1 cellular context compared by ENCODE assay signal in the genomic region with DNA sequence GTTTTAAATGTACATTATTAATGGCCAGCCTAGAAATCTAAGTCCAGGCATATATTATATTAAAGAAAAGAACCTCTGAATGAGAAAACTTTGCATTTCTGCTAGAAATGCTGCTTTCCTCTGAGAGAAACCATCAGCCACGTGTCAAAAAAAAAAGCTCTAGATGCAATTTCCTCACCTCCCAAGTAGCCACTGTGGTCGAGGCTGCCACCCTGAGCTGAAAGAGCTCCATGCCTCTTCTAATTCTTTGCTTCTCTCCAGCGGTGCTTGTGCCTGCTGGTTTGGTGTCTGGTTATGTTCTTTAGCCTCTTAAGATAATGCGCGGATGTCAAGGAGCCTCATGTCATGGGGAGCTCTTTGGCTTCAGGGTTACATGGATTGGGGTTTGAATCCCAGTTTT.
TF ChIP-seq lines count a peak whose summit lies in the region.

No MANE protein-coding gene starts in this region.

TF ChIP-seq in WTC11, 78 proteins besides CTCF, POLR2A, EP300 and RAD21 (continued from another document):
- TF ChIP-seq ESRRA (CRISPR knock-in tag; IDR thresholded peaks at IDR 0.05; ENCODE audit: borderline replicate concordance) (no peak), NR3C1 (CRISPR knock-in tag; conservative IDR thresholded peaks at IDR 0.05; ENCODE audit: low read depth) (no peak), ZNF263 (CRISPR knock-in tag; IDR thresholded peaks at IDR 0.05; ENCODE audit: low read depth) (no peak)
- TF ChIP-seq, protein P1, sequence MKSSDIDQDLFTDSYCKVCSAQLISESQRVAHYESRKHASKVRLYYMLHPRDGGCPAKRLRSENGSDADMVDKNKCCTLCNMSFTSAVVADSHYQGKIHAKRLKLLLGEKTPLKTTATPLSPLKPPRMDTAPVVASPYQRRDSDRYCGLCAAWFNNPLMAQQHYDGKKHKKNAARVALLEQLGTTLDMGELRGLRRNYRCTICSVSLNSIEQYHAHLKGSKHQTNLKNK (CRISPR knock-in tag; IDR thresholded peaks at IDR 0.05), result no peak
